Comparison of ENCODE assay signal across 8 cellular contexts in genomic region chr1:28258628-28259251, GRCh38. TPM values are rescaled to one million over a fixed set of nuclear protein-coding genes. Genes with fewer than 3 reads are reported as not detected.
DNase-seq lines count a peak whose midpoint lies in the region; ATAC-seq and TF ChIP-seq lines count a peak whose summit lies in the region.

No MANE protein-coding gene starts in this region.

- H3K9me3 Mint-ChIP-seq in activated naive CD4-positive, alpha-beta T cell treated with anti-CD3 and anti-CD28 coated beads, Interleukin-2, amount 50 U/mL, for 72 hours, result peaks cover 3 to 4% of the 10 kb centered on the region in 2 donors

- peak overlapping the region in 1 of 2 donors; percentile 42 for H3K9ac ChIP-seq in liver (ENCODE audit: low read depth in 1 of 2, low read length in 2 of 2)

- H3K36me3 ChIP-seq in heart right ventricle (no peaks in the 10 kb centered on the region), liver (ENCODE audit: control insufficient read depth in 4 of 4, insufficient read depth in 3 of 4, low read depth in 1 of 4, low read length in 3 of 4) (no peaks in the 10 kb centered on the region), upper lobe of right lung (no peaks in the 10 kb centered on the region)

- ATAC-seq in heart right ventricle, result peak in 1 of 8 donors; percentile 2
- no peak for ATAC-seq in left cardiac atrium
- peak in 1 of 2 donors; percentile 46 for ATAC-seq in activated naive CD4-positive, alpha-beta T cell treated with anti-CD3 and anti-CD28 coated beads, Interleukin-2, amount 50 U/mL, for 72 hours
- ATAC-seq in upper lobe of right lung, result no peak

- 6% methylated on average over 12 of the region's 12 CpGs for WGBS in heart right ventricle, 2 donors
- 17% methylated on average over 12 of the region's 12 CpGs for WGBS in liver

- TF ChIP-seq CTCF in heart right ventricle (IDR thresholded peaks at IDR 0.05) (no peak), liver (IDR thresholded peaks at IDR 0.05; ENCODE audit: low read depth, low read length, missing input control) (no peak), upper lobe of right lung (IDR thresholded peaks at IDR 0.05) (no peak)

- H3K27ac ChIP-seq in heart right ventricle (peak overlapping the region in 9 of 10 donors; percentile 32 to 94 (median 86)), liver (ENCODE audit: low read depth in 1 of 2, low read length in 2 of 2) (peak overlapping the region; percentile 69 to 85), upper lobe of right lung (peak overlapping the region; percentile 62)

- intact Hi-C loops in heart right ventricle (cut with DNase I) (loop anchor here in 2 of 10 donors (1.0 to 5.0 kb wide), 2 partner anchors 69 to 111 kb away; partner anchors contain the start of genes MED18 (in 1 of the 2) and PHACTR4 (in 1 of the 2)), left cardiac atrium (cut with DNase I) (no loop called here), upper lobe of right lung (cut with DNase I) (no loop called here)

- H3K36me3 Mint-ChIP-seq in activated naive CD4-positive, alpha-beta T cell treated with anti-CD3 and anti-CD28 coated beads, Interleukin-2, amount 50 U/mL, for 72 hours, result peaks cover 8 to 15% of the 10 kb centered on the region in 2 donors

- no peak for TF ChIP-seq RAD21 in liver (IDR thresholded peaks at IDR 0.05)

- no peak for DNase-seq in heart right ventricle
- no peak for DNase-seq in left cardiac atrium
- no peak for DNase-seq in activated naive CD4-positive, alpha-beta T cell treated with anti-CD3 and anti-CD28 coated beads, Interleukin-2, amount 50 U/mL, for 72 hours (ENCODE audit: low spot score in 2 of 2)
- no peak for DNase-seq in upper lobe of right lung
- no peak for DNase-seq in SW 1271 (lab: John Stamatoyannopoulos, UW)
- DNase-seq in 8988T, result no peak
- DNase-seq in GM19238 (ENCODE audit: insufficient read length, low spot score), result no peak

- no peaks in the 10 kb centered on the region for H3K27me3 ChIP-seq in heart right ventricle
- no peaks in the 10 kb centered on the region for H3K27me3 ChIP-seq in liver (ENCODE audit: control insufficient read depth in 4 of 4, insufficient read depth in 4 of 4, low read length in 3 of 4)
- no peaks in the 10 kb centered on the region for H3K27me3 ChIP-seq in upper lobe of right lung

- no peaks in the 10 kb centered on the region for H3K9me3 ChIP-seq in heart right ventricle
- H3K9me3 ChIP-seq in liver (ENCODE audit: control insufficient read depth in 4 of 4, low read length in 3 of 4), result no peaks in the 10 kb centered on the region
- H3K9me3 ChIP-seq in upper lobe of right lung, result no peaks in the 10 kb centered on the region

- H3K27ac Mint-ChIP-seq in activated naive CD4-positive, alpha-beta T cell treated with anti-CD3 and anti-CD28 coated beads, Interleukin-2, amount 50 U/mL, for 72 hours, result peak overlapping the region; percentile 98 to 99

- peak overlapping the region in 9 of 10 donors; percentile 1 to 100 (median 92) for H3K4me3 ChIP-seq in heart right ventricle
- H3K4me3 ChIP-seq in liver (ENCODE audit: low read depth in 1 of 3, low read length in 3 of 3), result no peak overlapping the region
- H3K4me3 ChIP-seq in upper lobe of right lung, result peak overlapping the region; percentile 99

- H3K4me1 ChIP-seq in heart right ventricle (peaks cover 0 to 41% (median 17%) of the 10 kb centered on the region in 9 donors), liver (ENCODE audit: control insufficient read depth in 4 of 4, insufficient read depth in 4 of 4, low read length in 3 of 4) (peaks cover 0 to 33% (median 24%) of the 10 kb centered on the region in 4 donors), upper lobe of right lung (peaks cover 41% of the 10 kb centered on the region)

TF ChIP-seq in liver, 16 proteins besides CTCF, POLR2A, EP300 and RAD21:
- TF ChIP-seq NR2F2 (IDR thresholded peaks at IDR 0.05) (peak; percentile 85), TAF1 (conservative IDR thresholded peaks at IDR 0.05) (no peak)

RNA-seq across cellular contexts. Expression of gene SESN2, which starts 0.6 kb away (rescaled TPM):
- total RNA-seq in heart right ventricle (1 to 10 TPM; 1.9 to 6.0 (median 3.6) TPM), left cardiac atrium (1 to 10 TPM; 4.4 to 4.5 TPM), liver (10 to 100 TPM in 1 of 2 donors, 1 to 10 TPM in 1; 5.5 to 10.6 TPM), upper lobe of right lung (15.6 TPM)
- polyA plus RNA-seq in heart right ventricle (1 to 10 TPM; 2.4 to 7.9 TPM), liver (10 to 100 TPM; 10.7 to 13.0 TPM)
- 10 to 100 TPM; 16.7 to 38.7 TPM for total RNA-seq in activated naive CD4-positive, alpha-beta T cell treated with anti-CD3 and anti-CD28 coated beads, Interleukin-2, amount 50 U/mL, for 72 hours

RNA-seq across cellular contexts. Expression of gene ATP5IF1, which starts 22.8 kb away (rescaled TPM):
- 100 to 1,000 TPM; 255 to 482 (median 420) TPM for total RNA-seq in heart right ventricle
- 1,000 to 10,000 TPM in 1 of 2 donors, 100 to 1,000 TPM in 1; 311 to 3,942 TPM for polyA plus RNA-seq in heart right ventricle
- 100 to 1,000 TPM; 241 to 296 TPM for total RNA-seq in left cardiac atrium
- 100 to 1,000 TPM; 125 to 195 TPM for total RNA-seq in activated naive CD4-positive, alpha-beta T cell treated with anti-CD3 and anti-CD28 coated beads, Interleukin-2, amount 50 U/mL, for 72 hours
- 100 to 1,000 TPM; 136 to 154 TPM for total RNA-seq in liver
- 100 to 1,000 TPM; 181 to 456 TPM for polyA plus RNA-seq in liver
- 87.2 TPM for total RNA-seq in upper lobe of right lung

RNA-seq across cellular contexts. Expression of gene DNAJC8, which starts 25.9 kb away (rescaled TPM):
- 10 to 100 TPM; 53.9 to 64.5 (median 58.0) TPM for total RNA-seq in heart right ventricle
- polyA plus RNA-seq in heart right ventricle, result 10 to 100 TPM; 39.7 to 74.0 TPM
- total RNA-seq in left cardiac atrium, result 10 to 100 TPM; 59.6 to 62.1 TPM
- 100 to 1,000 TPM in 1 of 2 donors, 10 to 100 TPM in 1; 95.4 to 103 TPM for total RNA-seq in activated naive CD4-positive, alpha-beta T cell treated with anti-CD3 and anti-CD28 coated beads, Interleukin-2, amount 50 U/mL, for 72 hours
- 10 to 100 TPM; 14.9 to 23.9 TPM for total RNA-seq in liver
- polyA plus RNA-seq in liver, result 10 to 100 TPM; 26.5 to 38.6 TPM
- 65.4 TPM for total RNA-seq in upper lobe of right lung

Comparison
In these comparisons a context has a peak if more than half of its experiments do, and no peak if none do; other contexts are left out.
1. H3K4me3 ChIP-seq: peak in heart right ventricle (9 of 10) and upper lobe of right lung (single experiment); none in liver (0 of 3).
2. Peak in every context shown above with its lines, with median percentiles within 50 percentile points of each other: H3K27ac ChIP-seq.